Comparison of ENCODE assay signal across 1 cellular context in genomic region chr1:208068908-208069307, GRCh38.
TF ChIP-seq lines count a peak whose summit lies in the region.

No MANE protein-coding gene starts in this region.

TF ChIP-seq in H1, 55 proteins besides CTCF, POLR2A, EP300 and RAD21 (continued from another document):
- TF ChIP-seq CHD7 (IDR thresholded peaks at IDR 0.05; ENCODE audit: insufficient replicate concordance, low read length) (no peak), SP2 (IDR thresholded peaks at IDR 0.05; ENCODE audit: low read length) (no peak), CEBPB (IDR thresholded peaks at IDR 0.05; ENCODE audit: low read depth, low read length) (no peak), NRF1 (IDR thresholded peaks at IDR 0.05; ENCODE audit: low read depth, low read length) (no peak), RXRA (IDR thresholded peaks at IDR 0.05; ENCODE audit: insufficient read depth, low read depth, low read length) (no peak), RFX5 (IDR thresholded peaks at IDR 0.05; ENCODE audit: borderline replicate concordance, low read depth, low read length) (no peak), BACH1 (IDR thresholded peaks at IDR 0.05; ENCODE audit: low read length) (no peak), POU5F1 (IDR thresholded peaks at IDR 0.05; ENCODE audit: low read depth, low read length) (no peak), JUND (IDR thresholded peaks at IDR 0.05; ENCODE audit: low read length) (no peak), SIN3A (conservative IDR thresholded peaks at IDR 0.05 in 1 of 2, IDR thresholded peaks at IDR 0.05 in 1 of 2; ENCODE audit: low read depth in 1 of 2, low read length in 2 of 2) (no peak), CTBP2 (IDR thresholded peaks at IDR 0.05; ENCODE audit: borderline replicate concordance, insufficient read depth, insufficient read length, low read length) (no peak), EZH2 (IDR thresholded peaks at IDR 0.05; ENCODE audit: low read depth, low read length, severe bottlenecking) (no peak), CREB1 (IDR thresholded peaks at IDR 0.05) (no peak)
